12 cellular contexts compared by ENCODE assay signal in genomic region chr4:123127218-123127617, GRCh38.
DNase-seq lines count a peak whose midpoint lies in the region; ATAC-seq, FAIRE-seq and TF ChIP-seq lines count a peak whose summit lies in the region.
"Had no signal": no experiment of that assay in that cellular context is flagged by ENCODE, and none has a peak within 500 bp of the region (broad histone marks: within the 10 kb centered on the region; RNA-seq: fewer than 3 reads in every experiment).

No MANE protein-coding gene starts in this region.

- DNase-seq in AG08395 (ENCODE audit: low spot score), result peak; percentile 35
- peak; percentile 16 to 35 for DNase-seq in Kasumi-1 (lab: John Stamatoyannopoulos, UW)
- no peak for DNase-seq in breast epithelium (ENCODE audit: low spot score in 2 of 2)
- no peak for DNase-seq in HepG2 (ENCODE audit: low spot score)
- no peak for DNase-seq in H7
- DNase-seq in urothelium cell line (ENCODE audit: low spot score), result no peak
- DNase-seq in stimulated activated CD4-positive, alpha-beta T cell treated with anti-CD3 and anti-CD28 coated beads, Interleukin-12 subunit alpha, Interleukin-12 subunit beta, amount 100 ng/mL, for 4 hours, result no peak
- DNase-seq: activated T-cell treated with anti-CD3 and anti-CD28 coated beads, Interleukin-2, amount 50 U/mL, for 4 hours; retina; SHP77 had no signal

- H3K27ac ChIP-seq in breast epithelium (peak overlapping the region in 1 of 2 donors; percentile 15), HepG2 (ENCODE audit: extremely low read length, insufficient read depth, low read length) (no peak overlapping the region)
- H3K27ac ChIP-seq: HL-60 had no signal

- no peak overlapping the region for H2AFZ ChIP-seq in HepG2 (ENCODE audit: low read length)

- peak in 2 of 3 donors; percentile 24 to 27 for TF ChIP-seq CTCF in breast epithelium (IDR thresholded peaks at IDR 0.05)
- no peak; the same call in 1 of the 2 replicates for TF ChIP-seq CTCF in HepG2 (CRISPR knock-in tag; IDR thresholded peaks at IDR 0.05)

- H3K27me3 ChIP-seq in breast epithelium, result no peaks in the 10 kb centered on the region
- no peaks in the 10 kb centered on the region for H3K27me3 ChIP-seq in HepG2 (ENCODE audit: control insufficient read depth in 1 of 2, insufficient read depth in 2 of 2, low read length in 2 of 2)
- no peaks in the 10 kb centered on the region for H3K27me3 ChIP-seq in H7 (ENCODE audit: control insufficient read depth, insufficient read depth, low read length)

- no peak for TF ChIP-seq RAD21 in HepG2 (CRISPR knock-in tag; IDR thresholded peaks at IDR 0.05)

- BruUV-seq in HepG2 (replicated peaks; lab: Mats Ljungman, UMichigan), result no TSS peak

- no peaks in the 10 kb centered on the region for H3K79me2 ChIP-seq in HepG2 (ENCODE audit: insufficient read depth, low read length)

- ATAC-seq in HepG2 (no peak), GM18870 (IDR thresholded peaks at IDR 0.05; ENCODE audit: unreplicated experiment) (no peak)
- ATAC-seq: activated T-cell treated with anti-CD3 and anti-CD28 coated beads, Interleukin-2, amount 50 U/mL, for 4 hours had no signal

- H3K9ac ChIP-seq in HepG2 (ENCODE audit: insufficient read depth, low read depth, low read length), result no peak overlapping the region

- no peak overlapping the region for H3K4me2 ChIP-seq in HepG2 (ENCODE audit: low read depth, low read length)

- no peak for FAIRE-seq in HepG2 (lab: Jason Lieb, UNC)
- FAIRE-seq in urothelium cell line (lab: Jason Lieb, UNC), result no peak

- in situ Hi-C loops in HepG2 (cut with HindIII; ENCODE audit: extremely low pct_ligation_motif_present, low pct_unique_long_range_greater_than_20kb), result no loop called here

- no peaks in the 10 kb centered on the region for H3K9me3 ChIP-seq in breast epithelium
- no peaks in the 10 kb centered on the region for H3K9me3 ChIP-seq in HepG2 (ENCODE audit: low read length)

- H3K4me3 ChIP-seq in breast epithelium, result no peak overlapping the region
- H3K4me3 ChIP-seq in HepG2 (replicated peaks in 1 of 3; ENCODE audit: insufficient read depth in 1 of 3, low read depth in 2 of 3, low read length in 3 of 3), result no peak overlapping the region
- H3K4me3 ChIP-seq in H7 (ENCODE audit: insufficient read depth, low read depth, low read length), result no peak overlapping the region

- intact Hi-C loops in breast epithelium (cut with DNase I; ENCODE audit: low total_unique reads) (loop anchor here (5.0 kb wide), 1 partner anchor 370 kb away; no protein-coding TSS in a partner anchor), HepG2 (cut with micrococcal nuclease; ENCODE audit: unreplicated experiment) (loop anchor here (1.0 to 5.0 kb wide), 3 partner anchors 270 to 985 kb away; partner anchors contain the start of gene SPRY1)

- CTCF ChIA-PET in HepG2 (lab: Yijun Ruan, JAX; ENCODE audit: low intra/inter-chr PET ratio, low total read pairs), result no interaction called here

- TF ChIP-seq EP300 in HepG2 (IDR thresholded peaks at IDR 0.05; ENCODE audit: low read depth in 2 of 2, low read length in 2 of 2), result no peak
- no peak for TF ChIP-seq EP300 in HepG2 (CRISPR knock-in tag; IDR thresholded peaks at IDR 0.05; ENCODE audit: borderline replicate concordance)

- H4K20me1 ChIP-seq in HepG2 (ENCODE audit: insufficient read depth, low read length), result no peaks in the 10 kb centered on the region

- POLR2A ChIA-PET in HepG2 (lab: Yijun Ruan, JAX), result no interaction called here

- no peak for TF ChIP-seq POLR2A in breast epithelium (IDR thresholded peaks at IDR 0.05)
- TF ChIP-seq POLR2A in HepG2 (IDR thresholded peaks at IDR 0.05; ENCODE audit: insufficient read depth in 1 of 2, low read depth in 2 of 2, low read length in 2 of 2), result no peak

- H3K4me1 ChIP-seq in breast epithelium (no peaks in the 10 kb centered on the region), HepG2 (ENCODE audit: insufficient read depth, low read length) (peaks cover 6% of the 10 kb centered on the region; the same call in 1 of the 2 replicates)

- WGBS in HepG2 (ENCODE audit: low lambda C conversion rate), result 89% methylated on average over 1 of the region's 1 CpG

- H3K36me3 ChIP-seq in breast epithelium, result no peaks in the 10 kb centered on the region
- no peaks in the 10 kb centered on the region for H3K36me3 ChIP-seq in HepG2 (replicated peaks in 1 of 2; ENCODE audit: control insufficient read depth in 1 of 2, insufficient read depth in 2 of 2, low read length in 2 of 2)
- H3K36me3 ChIP-seq in H7 (replicated peaks; ENCODE audit: control insufficient read depth, insufficient read depth, low read length), result no peaks in the 10 kb centered on the region

TF ChIP-seq in HepG2, 621 proteins besides CTCF, POLR2A, EP300 and RAD21:
- TF ChIP-seq ZBTB49 (CRISPR knock-in tag; IDR thresholded peaks at IDR 0.05; ENCODE audit: borderline replicate concordance) (no peak), STAG1 (CRISPR knock-in tag; IDR thresholded peaks at IDR 0.05) (peak; percentile 69), ZBTB1 (CRISPR knock-in tag; IDR thresholded peaks at IDR 0.05; ENCODE audit: borderline replicate concordance) (no peak)

Comparison
In these comparisons a context has a peak if more than half of its experiments do, and no peak if none do; other contexts are left out.
1. DNase-seq: peak in AG08395 (single experiment) and Kasumi-1 (2 of 2); none in breast epithelium (0 of 2), HepG2 (single experiment), H7 (single experiment), urothelium cell line (single experiment) and stimulated activated CD4-positive, alpha-beta T cell treated with anti-CD3 and anti-CD28 coated beads, Interleukin-12 subunit alpha, Interleukin-12 subunit beta, amount 100 ng/mL, for 4 hours (single experiment).